ENCODE assay signal across 8 cellular contexts in the genomic region with DNA sequence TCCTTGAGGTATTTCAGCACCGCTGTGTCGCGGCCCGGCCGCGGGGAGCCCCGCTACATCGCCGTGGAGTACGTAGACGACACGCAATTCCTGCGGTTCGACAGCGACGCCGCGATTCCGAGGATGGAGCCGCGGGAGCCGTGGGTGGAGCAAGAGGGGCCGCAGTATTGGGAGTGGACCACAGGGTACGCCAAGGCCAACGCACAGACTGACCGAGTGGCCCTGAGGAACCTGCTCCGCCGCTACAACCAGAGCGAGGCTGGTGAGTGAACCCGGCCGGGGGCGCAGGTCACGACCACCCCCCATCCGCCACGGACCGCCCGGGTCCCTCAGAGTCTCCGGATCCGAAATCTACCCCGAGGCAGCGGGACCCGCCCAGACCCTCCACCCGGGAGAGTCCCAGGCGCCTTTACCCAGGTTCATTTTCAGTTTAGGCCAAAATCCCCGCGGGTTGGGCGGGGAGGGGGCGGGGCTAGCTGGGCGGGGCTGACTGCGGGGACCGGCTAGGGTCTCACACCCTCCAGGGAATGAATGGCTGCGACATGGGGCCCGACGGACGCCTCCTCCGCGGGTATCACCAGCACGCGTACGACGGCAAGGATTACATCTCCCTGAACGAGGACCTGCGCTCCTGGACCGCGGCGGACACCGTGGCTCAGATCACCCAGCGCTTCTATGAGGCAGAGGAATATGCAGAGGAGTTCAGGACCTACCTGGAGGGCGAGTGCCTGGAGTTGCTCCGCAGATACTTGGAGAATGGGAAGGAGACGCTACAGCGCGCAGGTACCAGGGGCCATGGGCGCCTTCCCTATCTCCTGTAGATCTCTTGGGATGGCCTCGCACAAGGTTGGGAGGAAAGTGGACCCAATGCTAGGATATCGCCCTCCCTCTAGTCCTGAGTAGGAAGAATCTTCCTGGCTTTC. TPM values are rescaled to one million over a fixed set of nuclear protein-coding genes. Genes with fewer than 3 reads are reported as not detected.
DNase-seq lines count a peak whose midpoint lies in the region; ATAC-seq lines count a peak whose summit lies in the region.

No MANE protein-coding gene starts in this region.

- H3K4me1 ChIP-seq in endocrine pancreas (ENCODE audit: control insufficient read depth, insufficient read depth, low read length), result no peaks in the 10 kb centered on the region

- DNase-seq in activated CD8-positive, alpha-beta memory T cell treated with anti-CD3 and anti-CD28 coated beads for 1 hour (ENCODE audit: extremely low read depth in 1 of 2, low read depth in 1 of 2), result peak; percentile 44 to 61
- peak; percentile 49 to 84 (median 65) for DNase-seq in naive thymus-derived CD8-positive, alpha-beta T cell
- peak; percentile 79 for DNase-seq in stimulated activated naive CD4-positive, alpha-beta T cell treated with Interleukin-2 at 50 U/mL for 16 hours (lab: John Stamatoyannopoulos, UW)
- no peak for DNase-seq in NCI-H524 treated with DMSO at 0.1 percent for 48 hours (lab: John Stamatoyannopoulos, UW)
- no peak for DNase-seq in 8988T

- no peaks in the 10 kb centered on the region for H3K36me3 ChIP-seq in endocrine pancreas (ENCODE audit: control insufficient read depth, insufficient read depth, low read length)

- POLR2A ChIA-PET in naive thymus-derived CD8-positive, alpha-beta T cell (lab: Charles Lee), result interaction anchor here (0.7 to 1.0 kb wide), 4 partner anchors 11 to 24 kb away, joined by 3 to 6 read pairs (median 3); no protein-coding TSS in a partner anchor

- H3K36me3 Mint-ChIP-seq in naive thymus-derived CD8-positive, alpha-beta T cell, result peaks cover 16 to 50% (median 34%) of the 10 kb centered on the region in 3 donors

- H3K4me1 Mint-ChIP-seq in naive thymus-derived CD8-positive, alpha-beta T cell, result peaks cover 33 to 62% (median 60%) of the 10 kb centered on the region in 4 donors

- no peaks in the 10 kb centered on the region for H3K27me3 ChIP-seq in endocrine pancreas (ENCODE audit: control insufficient read depth, insufficient read depth, low read length)

- no peaks in the 10 kb centered on the region for H3K9me3 ChIP-seq in endocrine pancreas (ENCODE audit: control insufficient read depth, low read length)

- H3K27ac Mint-ChIP-seq in naive thymus-derived CD8-positive, alpha-beta T cell, result peak overlapping the region; percentile 91 to 100 (median 98)

- H3K9me3 Mint-ChIP-seq in naive thymus-derived CD8-positive, alpha-beta T cell, result no peaks in the 10 kb centered on the region

- ATAC-seq in GM18511 (IDR thresholded peaks at IDR 0.05; ENCODE audit: unreplicated experiment) (peak; percentile 56), HG03280 (IDR thresholded peaks at IDR 0.05; ENCODE audit: unreplicated experiment) (peak; percentile 42)
- ATAC-seq in naive thymus-derived CD8-positive, alpha-beta T cell, result peak; percentile 35 to 41

- H3K27me3 Mint-ChIP-seq in naive thymus-derived CD8-positive, alpha-beta T cell, result no peaks in the 10 kb centered on the region

- H3K4me3 Mint-ChIP-seq in naive thymus-derived CD8-positive, alpha-beta T cell, result peak overlapping the region; percentile 92 to 98 (median 98)

- peak overlapping the region; percentile 41 for H3K4me3 ChIP-seq in endocrine pancreas (ENCODE audit: control insufficient read depth, insufficient read depth, low read length)

- peak overlapping the region; percentile 88 for H3K9ac ChIP-seq in endocrine pancreas (ENCODE audit: control insufficient read depth, insufficient read depth, low read length)

RNA-seq across cellular contexts. Expression of gene HLA-F, which starts 0.7 kb away (rescaled TPM):
- 100 to 1,000 TPM; 717 to 744 TPM for total RNA-seq in naive thymus-derived CD8-positive, alpha-beta T cell
- polyA plus RNA-seq in naive thymus-derived CD8-positive, alpha-beta T cell, result 100 to 1,000 TPM; 457 to 626 (median 619) TPM

RNA-seq across cellular contexts. Expression of gene ZFP57, which starts 43.0 kb away (rescaled TPM):
- total RNA-seq in naive thymus-derived CD8-positive, alpha-beta T cell, result 1 to 10 TPM; 4.6 to 5.6 TPM
- polyA plus RNA-seq in naive thymus-derived CD8-positive, alpha-beta T cell, result 1 to 10 TPM in 1 of 3 donors, not detected in 2; 1.8 TPM

Comparison
In these comparisons a context has a peak if more than half of its experiments do, and no peak if none do; other contexts are left out.
1. DNase-seq: peak in activated CD8-positive, alpha-beta memory T cell treated with anti-CD3 and anti-CD28 coated beads for 1 hour (2 of 2), naive thymus-derived CD8-positive, alpha-beta T cell (10 of 10) and stimulated activated naive CD4-positive, alpha-beta T cell treated with Interleukin-2 at 50 U/mL for 16 hours (single experiment); none in NCI-H524 treated with DMSO at 0.1 percent for 48 hours (single experiment) and 8988T (single experiment).
2. Peak in every context shown above with its lines, with median percentiles within 50 percentile points of each other: ATAC-seq.